In the genomic region with DNA sequence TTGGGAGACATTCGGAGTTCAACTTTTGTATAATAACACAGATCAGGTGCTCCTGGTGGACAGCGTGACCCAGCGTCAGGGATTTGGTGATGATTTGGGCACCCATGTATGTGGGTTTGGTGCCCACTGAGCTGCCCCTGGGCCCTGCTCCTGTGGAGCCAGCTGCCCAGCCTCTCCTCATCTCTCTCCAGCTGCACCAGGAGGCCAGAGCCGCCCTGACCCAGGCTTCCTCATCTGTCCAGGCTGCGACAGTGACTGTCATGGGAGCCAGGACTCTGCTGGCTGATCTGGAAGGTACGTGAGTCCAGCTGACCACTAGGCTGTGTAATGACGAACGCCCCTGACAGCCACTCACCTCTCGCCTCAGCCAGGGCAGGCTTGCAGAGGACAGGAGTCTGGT, we compare ENCODE assay signal across 6 cellular contexts. TPM values are rescaled to one million over a fixed set of nuclear protein-coding genes. Genes with fewer than 3 reads are reported as not detected.
"Had no signal": no experiment of that assay in that cellular context is flagged by ENCODE, and none has a peak within 500 bp of the region (broad histone marks: within the 10 kb centered on the region; RNA-seq: fewer than 3 reads in every experiment).

No MANE protein-coding gene starts in this region.

- FAIRE-seq: HTR-8/SVneo had no signal

- DNase-seq: GM23248, GOT3, H7, HCEC 1CT had no signal

- H3K4me3 ChIP-seq: GM23248 had no signal

- H3K9ac ChIP-seq: GM23248 had no signal

- H3K27ac ChIP-seq: GM23248 had no signal

- H2AFZ ChIP-seq: GM23248 had no signal

RNA-seq across cellular contexts. Expression of a gene that starts 14.5 kb away (rescaled TPM):
- total RNA-seq: GM23248 had no signal
- polyA plus RNA-seq: IgD-negative memory B cell had no signal
